ENCODE assay signal across 1 cellular context in the genomic region with DNA sequence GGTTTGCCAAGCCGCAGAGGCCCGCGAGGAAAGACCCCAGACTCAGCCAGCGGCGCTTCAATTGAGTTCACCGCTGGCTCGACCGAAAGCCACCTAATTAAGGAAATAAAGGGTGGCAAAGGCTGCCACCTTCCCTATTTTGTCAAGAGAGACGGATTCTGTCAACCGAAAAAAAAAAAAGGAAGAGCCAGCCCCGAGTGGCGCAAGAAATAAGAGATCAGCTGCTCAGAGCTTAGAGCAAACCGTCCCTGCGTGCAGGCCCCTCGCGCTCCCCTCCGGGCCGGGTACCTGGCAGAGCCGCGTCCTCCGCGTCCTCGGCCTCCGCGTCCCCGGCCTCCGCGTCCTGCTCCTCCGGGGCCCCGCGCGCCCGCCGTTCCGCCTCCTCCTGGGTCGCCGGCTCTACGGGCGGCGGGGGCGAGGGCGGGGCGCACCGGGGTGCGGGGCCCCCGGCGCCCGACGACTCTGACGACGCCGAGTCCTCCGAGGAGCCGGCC.
A peak's percentile ranks its signal among the peaks of the same experiment; 100 is the strongest.
TF ChIP-seq lines count a peak whose summit lies in the region.

No MANE protein-coding gene starts in this region.

TF ChIP-seq in HepG2, 621 proteins besides CTCF, POLR2A, EP300 and RAD21 (continued from another document):
- TF ChIP-seq ZNF343 (CRISPR knock-in tag; IDR thresholded peaks at IDR 0.05) (0 out of 2 replicates have a peak, but pooled peaks have one; percentile 56), HNRNPL (IDR thresholded peaks at IDR 0.05; ENCODE audit: low read depth, low read length) (0 out of 2 replicates have a peak, but pooled peaks have one; percentile 14), ZNF510 (CRISPR knock-in tag; IDR thresholded peaks at IDR 0.05; ENCODE audit: low read depth) (0 out of 2 replicates have a peak, but pooled peaks have one; percentile 20), RNF2 (conservative IDR thresholded peaks at IDR 0.05; ENCODE audit: low read depth) (0 out of 2 replicates have a peak, but pooled peaks have one; percentile 65), FOSL1 (CRISPR knock-in tag; IDR thresholded peaks at IDR 0.05; ENCODE audit: borderline replicate concordance) (no peak), ZNF644 (CRISPR knock-in tag; IDR thresholded peaks at IDR 0.05; ENCODE audit: low read depth) (no peak), ZNF333 (CRISPR knock-in tag; IDR thresholded peaks at IDR 0.05; ENCODE audit: borderline replicate concordance) (0 out of 2 replicates have a peak, but pooled peaks have one; percentile 9), ZNF484 (CRISPR knock-in tag; IDR thresholded peaks at IDR 0.05; ENCODE audit: borderline replicate concordance, low read depth) (0 out of 2 replicates have a peak, but pooled peaks have one; percentile 13), MEIS1 (CRISPR knock-in tag; IDR thresholded peaks at IDR 0.05; ENCODE audit: borderline replicate concordance) (0 out of 2 replicates have a peak, but pooled peaks have one; percentile 13), PAX8 (CRISPR knock-in tag; IDR thresholded peaks at IDR 0.05; ENCODE audit: borderline replicate concordance) (0 out of 2 replicates have a peak, but pooled peaks have one; percentile 19), KMT2B (CRISPR knock-in tag; IDR thresholded peaks at IDR 0.05) (0 out of 2 replicates have a peak, but pooled peaks have one; percentile 2), ZNF335 (CRISPR knock-in tag; IDR thresholded peaks at IDR 0.05) (0 out of 2 replicates have a peak, but pooled peaks have one; percentile 2), MTF2 (CRISPR knock-in tag; IDR thresholded peaks at IDR 0.05; ENCODE audit: borderline replicate concordance) (0 out of 2 replicates have a peak, but pooled peaks have one; percentile 23)
- TF ChIP-seq, protein P1, sequence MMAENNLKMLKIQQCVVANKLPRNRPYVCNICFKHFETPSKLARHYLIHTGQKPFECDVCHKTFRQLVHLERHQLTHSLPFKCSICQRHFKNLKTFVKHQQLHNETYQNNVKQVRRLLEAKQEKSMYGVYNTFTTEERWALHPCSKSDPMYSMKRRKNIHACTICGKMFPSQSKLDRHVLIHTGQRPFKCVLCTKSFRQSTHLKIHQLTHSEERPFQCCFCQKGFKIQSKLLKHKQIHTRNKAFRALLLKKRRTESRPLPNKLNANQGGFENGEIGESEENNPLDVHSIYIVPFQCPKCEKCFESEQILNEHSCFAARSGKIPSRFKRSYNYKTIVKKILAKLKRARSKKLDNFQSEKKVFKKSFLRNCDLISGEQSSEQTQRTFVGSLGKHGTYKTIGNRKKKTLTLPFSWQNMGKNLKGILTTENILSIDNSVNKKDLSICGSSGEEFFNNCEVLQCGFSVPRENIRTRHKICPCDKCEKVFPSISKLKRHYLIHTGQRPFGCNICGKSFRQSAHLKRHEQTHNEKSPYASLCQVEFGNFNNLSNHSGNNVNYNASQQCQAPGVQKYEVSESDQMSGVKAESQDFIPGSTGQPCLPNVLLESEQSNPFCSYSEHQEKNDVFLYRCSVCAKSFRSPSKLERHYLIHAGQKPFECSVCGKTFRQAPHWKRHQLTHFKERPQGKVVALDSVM (CRISPR knock-in tag; IDR thresholded peaks at IDR 0.05), result peak; percentile 98
- TF ChIP-seq, protein P2, sequence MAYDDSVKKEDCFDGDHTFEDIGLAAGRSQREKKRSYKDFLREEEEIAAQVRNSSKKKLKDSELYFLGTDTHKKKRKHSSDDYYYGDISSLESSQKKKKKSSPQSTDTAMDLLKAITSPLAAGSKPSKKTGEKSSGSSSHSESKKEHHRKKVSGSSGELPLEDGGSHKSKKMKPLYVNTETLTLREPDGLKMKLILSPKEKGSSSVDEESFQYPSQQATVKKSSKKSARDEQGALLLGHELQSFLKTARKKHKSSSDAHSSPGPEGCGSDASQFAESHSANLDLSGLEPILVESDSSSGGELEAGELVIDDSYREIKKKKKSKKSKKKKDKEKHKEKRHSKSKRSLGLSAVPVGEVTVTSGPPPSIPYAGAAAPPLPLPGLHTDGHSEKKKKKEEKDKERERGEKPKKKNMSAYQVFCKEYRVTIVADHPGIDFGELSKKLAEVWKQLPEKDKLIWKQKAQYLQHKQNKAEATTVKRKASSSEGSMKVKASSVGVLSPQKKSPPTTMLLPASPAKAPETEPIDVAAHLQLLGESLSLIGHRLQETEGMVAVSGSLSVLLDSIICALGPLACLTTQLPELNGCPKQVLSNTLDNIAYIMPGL (CRISPR knock-in tag; IDR thresholded peaks at IDR 0.05; ENCODE audit: borderline replicate concordance in 1 of 2, low read depth in 1 of 2), result peak in 1 of 2 experiments; percentile 34; a peak in 1 of 4 replicates
- TF ChIP-seq, protein P3, sequence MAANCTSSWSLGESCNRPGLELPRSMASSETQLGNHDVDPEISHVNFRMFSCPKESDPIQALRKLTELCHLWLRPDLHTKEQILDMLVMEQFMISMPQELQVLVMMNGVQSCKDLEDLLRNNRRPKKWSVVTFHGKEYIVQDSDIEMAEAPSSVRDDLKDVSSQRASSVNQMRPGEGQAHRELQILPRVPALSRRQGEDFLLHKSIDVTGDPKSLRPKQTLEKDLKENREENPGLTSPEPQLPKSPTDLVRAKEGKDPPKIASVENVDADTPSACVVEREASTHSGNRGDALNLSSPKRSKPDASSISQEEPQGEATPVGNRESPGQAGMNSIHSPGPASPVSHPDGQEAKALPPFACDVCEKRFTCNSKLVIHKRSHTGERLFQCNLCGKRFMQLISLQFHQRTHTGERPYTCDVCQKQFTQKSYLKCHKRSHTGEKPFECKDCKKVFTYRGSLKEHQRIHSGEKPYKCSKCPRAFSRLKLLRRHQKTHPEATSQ (CRISPR knock-in tag; IDR thresholded peaks at IDR 0.05; ENCODE audit: borderline replicate concordance), result no peak
